ENCODE assay signal across 8 cellular contexts in the genomic region with DNA sequence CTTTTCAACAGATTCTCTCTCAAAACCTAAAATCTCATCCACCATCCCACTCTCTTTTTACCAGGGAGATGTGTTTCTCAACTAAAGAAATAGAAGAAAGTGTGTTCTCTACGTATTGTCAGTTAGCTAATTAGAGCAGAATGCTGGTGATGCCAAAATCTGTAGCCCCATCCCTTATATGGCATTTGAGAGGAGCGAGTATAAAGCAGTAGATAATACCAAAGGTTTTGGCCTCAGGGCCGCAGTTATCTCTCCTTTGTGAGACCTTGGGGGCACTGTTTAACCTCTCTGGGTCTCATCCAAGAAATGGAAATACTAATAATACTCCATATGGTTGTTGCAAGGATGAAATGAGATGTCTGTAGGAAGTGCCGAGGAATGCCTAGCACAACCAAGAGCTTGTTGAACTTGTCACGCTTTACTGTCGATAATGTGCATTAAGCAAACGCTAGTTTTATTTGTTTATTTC.
A peak's percentile ranks its signal among the peaks of the same experiment; 100 is the strongest.
DNase-seq lines count a peak whose midpoint lies in the region; ATAC-seq lines count a peak whose summit lies in the region.

No MANE protein-coding gene starts in this region.

- no peaks in the 10 kb centered on the region for H3K9me3 ChIP-seq in iPS-20b (ENCODE audit: insufficient read depth, low read depth, low read length)
- H3K9me3 ChIP-seq in stomach smooth muscle (ENCODE audit: control insufficient read depth in 2 of 2, low read length in 2 of 2): no peaks in the 10 kb centered on the region

- H3K27ac Mint-ChIP-seq in activated naive CD8-positive, alpha-beta T cell treated with anti-CD3 and anti-CD28 coated beads, Interleukin-2, amount 50 U/mL, for 24 hours: peak overlapping the region; percentile 99

- H3K27me3 Mint-ChIP-seq in activated naive CD8-positive, alpha-beta T cell treated with anti-CD3 and anti-CD28 coated beads, Interleukin-2, amount 50 U/mL, for 24 hours: peaks cover 5% of the 10 kb centered on the region

- H3K27ac ChIP-seq in iPS-20b (ENCODE audit: low read length) (no peak overlapping the region), stomach smooth muscle (ENCODE audit: low read length) (peak overlapping the region; percentile 96)

- H3K27me3 ChIP-seq in iPS-20b (ENCODE audit: insufficient read depth, low read length) (no peaks in the 10 kb centered on the region), stomach smooth muscle (ENCODE audit: control insufficient read depth in 1 of 2, insufficient read depth in 2 of 2, low read length in 2 of 2) (no peaks in the 10 kb centered on the region)

- no peaks in the 10 kb centered on the region for H3K9me3 Mint-ChIP-seq in activated naive CD8-positive, alpha-beta T cell treated with anti-CD3 and anti-CD28 coated beads, Interleukin-2, amount 50 U/mL, for 24 hours

- peaks cover 48% of the 10 kb centered on the region for H3K4me1 Mint-ChIP-seq in activated naive CD8-positive, alpha-beta T cell treated with anti-CD3 and anti-CD28 coated beads, Interleukin-2, amount 50 U/mL, for 24 hours

- H3K36me3 ChIP-seq in iPS-20b (ENCODE audit: insufficient read depth, low read depth, low read length): peaks cover 27% of the 10 kb centered on the region
- H3K36me3 ChIP-seq in stomach smooth muscle (ENCODE audit: control insufficient read depth in 2 of 2, insufficient read depth in 2 of 2, low read length in 2 of 2): peaks cover 3 to 14% of the 10 kb centered on the region in 2 donors

- H3K4me3 ChIP-seq in iPS-20b (ENCODE audit: low read length) (peak overlapping the region; percentile 91), stomach smooth muscle (ENCODE audit: low read length in 2 of 2) (peak overlapping the region; percentile 83 to 91)

- H3K4me1 ChIP-seq in iPS-20b (ENCODE audit: insufficient read depth, low read length) (peaks cover 10% of the 10 kb centered on the region; the same call in 1 of the 2 replicates), stomach smooth muscle (ENCODE audit: control insufficient read depth, insufficient read depth, low read length) (peaks cover 11% of the 10 kb centered on the region)

- H3K36me3 Mint-ChIP-seq in activated naive CD8-positive, alpha-beta T cell treated with anti-CD3 and anti-CD28 coated beads, Interleukin-2, amount 50 U/mL, for 24 hours (ENCODE audit: low read depth): peaks cover 26% of the 10 kb centered on the region

- peak overlapping the region; percentile 72; the same call in 1 of the 2 replicates for H3K9ac ChIP-seq in iPS-20b (ENCODE audit: low read depth, low read length)
- H3K9ac ChIP-seq in stomach smooth muscle (ENCODE audit: low read length in 2 of 2): peak overlapping the region; percentile 84 to 98

- peak; percentile 15 for DNase-seq in stimulated activated CD4-positive, alpha-beta T cell treated with anti-CD3 and anti-CD28 coated beads, Interleukin-15, amount 100 ng/mL, for 24 hours
- no peak for DNase-seq in stimulated activated CD4-positive, alpha-beta T cell treated with anti-CD3 and anti-CD28 coated beads, Interleukin-12 subunit alpha, Interleukin-12 subunit beta, amount 100 ng/mL, for 4 hours
- no peak for DNase-seq in activated naive CD8-positive, alpha-beta T cell treated with anti-CD3 and anti-CD28 coated beads, Interleukin-2, amount 50 U/mL, for 24 hours
- no peak for DNase-seq in GDM1 (lab: John Stamatoyannopoulos, UW)

- ATAC-seq in HG03439 (IDR thresholded peaks at IDR 0.05; ENCODE audit: unreplicated experiment) (peak; percentile 8), HG03025 (IDR thresholded peaks at IDR 0.05; ENCODE audit: low FRiP score, unreplicated experiment) (no peak)
- ATAC-seq in activated naive CD8-positive, alpha-beta T cell treated with anti-CD3 and anti-CD28 coated beads, Interleukin-2, amount 50 U/mL, for 24 hours: no peak

- H3K4me3 Mint-ChIP-seq in activated naive CD8-positive, alpha-beta T cell treated with anti-CD3 and anti-CD28 coated beads, Interleukin-2, amount 50 U/mL, for 24 hours: peak overlapping the region; percentile 99
